10 cellular contexts compared by ENCODE assay signal in genomic region chr6:104941694-104942177, GRCh38. TPM values are rescaled to one million over a fixed set of nuclear protein-coding genes. Genes with fewer than 3 reads are reported as not detected.
DNase-seq lines count a peak whose midpoint lies in the region; ATAC-seq and TF ChIP-seq lines count a peak whose summit lies in the region.
"Had no signal": no experiment of that assay in that cellular context is flagged by ENCODE, and none has a peak within 500 bp of the region (broad histone marks: within the 10 kb centered on the region; RNA-seq: fewer than 3 reads in every experiment).

No MANE protein-coding gene starts in this region.

- H3K27ac ChIP-seq in vagina: no peak overlapping the region

- H3K9me3 Mint-ChIP-seq in activated B cell treated with CpG ODN at 0.5 μM for 24 hours (no peaks in the 10 kb centered on the region), immature natural killer cell (peaks cover 2 to 13% (median 5%) of the 10 kb centered on the region in 6 donors)

- CTCF ChIA-PET in activated B cell treated with CpG ODN at 0.5 μM for 24 hours (lab: Charles Lee): no interaction called here

- H3K27me3 Mint-ChIP-seq in activated B cell treated with CpG ODN at 0.5 μM for 24 hours: peaks cover 24% of the 10 kb centered on the region
- H3K27me3 Mint-ChIP-seq in immature natural killer cell (ENCODE audit: low read depth in 3 of 3): peaks cover 2 to 19% (median 16%) of the 10 kb centered on the region in 3 donors

- H3K36me3 Mint-ChIP-seq in activated B cell treated with CpG ODN at 0.5 μM for 24 hours (ENCODE audit: low read depth) (no peaks in the 10 kb centered on the region), immature natural killer cell (no peaks in the 10 kb centered on the region)

- peak; percentile 10 for ATAC-seq in GM21529 (IDR thresholded peaks at IDR 0.05; ENCODE audit: unreplicated experiment)
- ATAC-seq in activated B cell treated with CpG ODN at 0.5 μM for 24 hours (ENCODE audit: low read depth): no peak
- ATAC-seq in HG02571 (IDR thresholded peaks at IDR 0.05; ENCODE audit: unreplicated experiment): no peak
- no peak for ATAC-seq in GM19467 (IDR thresholded peaks at IDR 0.05; ENCODE audit: unreplicated experiment)
- ATAC-seq: esophagus mucosa had no signal

- intact Hi-C loops in activated B cell treated with CpG ODN at 0.5 μM for 24 hours (cut with micrococcal nuclease) (loop anchor here (2.0 kb wide), 1 partner anchor 139 kb away; no protein-coding TSS in a partner anchor), vagina (cut with DNase I) (no loop called here)

- DNase-seq in AG10803 (ENCODE audit: low read depth) (no peak), activated B cell treated with CpG ODN at 0.5 μM for 24 hours (no peak), immature natural killer cell (no peak), SKM-1 (lab: John Stamatoyannopoulos, UW; ENCODE audit: unreplicated experiment) (no peak), vagina (ENCODE audit: extremely low spot score in 2 of 2) (no peak)
- DNase-seq: GOT3 had no signal

- H3K4me3 Mint-ChIP-seq in activated B cell treated with CpG ODN at 0.5 μM for 24 hours: peak overlapping the region; percentile 56
- H3K4me3 Mint-ChIP-seq in immature natural killer cell: peak overlapping the region; percentile 69 to 84 (median 78)

- H3K4me1 ChIP-seq in vagina: peaks cover 6% of the 10 kb centered on the region

- no peak for TF ChIP-seq POLR2A in vagina (IDR thresholded peaks at IDR 0.05)

- TF ChIP-seq CTCF in AG10803 (conservative IDR thresholded peaks at IDR 0.05; ENCODE audit: low read length) (no peak), activated B cell treated with CpG ODN at 0.5 μM for 24 hours (IDR thresholded peaks at IDR 0.05) (no peak), vagina (IDR thresholded peaks at IDR 0.05) (no peak)

- POLR2A ChIA-PET in activated B cell treated with CpG ODN at 0.5 μM for 24 hours (lab: Charles Lee): no interaction called here

- H3K9me3 ChIP-seq in vagina: no peaks in the 10 kb centered on the region

- H3K4me1 Mint-ChIP-seq in activated B cell treated with CpG ODN at 0.5 μM for 24 hours (peaks cover 7% of the 10 kb centered on the region), immature natural killer cell (peaks cover 9 to 16% of the 10 kb centered on the region in 2 donors)

- peaks cover 3% of the 10 kb centered on the region for H3K27me3 ChIP-seq in vagina

- H3K27ac Mint-ChIP-seq in activated B cell treated with CpG ODN at 0.5 μM for 24 hours (no peak overlapping the region), immature natural killer cell (peak overlapping the region in 1 of 6 donors; percentile 2)

- no peaks in the 10 kb centered on the region for H3K36me3 ChIP-seq in vagina

- H3K4me3 ChIP-seq in AG10803 (ENCODE audit: low read length) (peak overlapping the region; percentile 26), vagina (peak overlapping the region in 1 of 2 donors; percentile 39)

RNA-seq across cellular contexts. Expression of gene LIN28B, which starts 15.2 kb away (rescaled TPM):
- total RNA-seq in activated B cell treated with CpG ODN at 0.5 μM for 24 hours: not detected in 2 replicates
- polyA plus RNA-seq in immature natural killer cell: not detected
- not detected for total RNA-seq in vagina
- total RNA-seq: esophagus mucosa had no signal
